Comparison of ENCODE assay signal across 8 cellular contexts in genomic region chr2:121649652-121650553, GRCh38. TPM values are rescaled to one million over a fixed set of nuclear protein-coding genes. Genes with fewer than 3 reads are reported as not detected.
A peak's percentile ranks its signal among the peaks of the same experiment; 100 is the strongest.
DNase-seq lines count a peak whose midpoint lies in the region; ATAC-seq and TF ChIP-seq lines count a peak whose summit lies in the region.

No MANE protein-coding gene starts in this region.

- peak overlapping the region; percentile 97 for H3K4me3 Mint-ChIP-seq in osteocyte (ENCODE audit: unreplicated experiment)

- H3K9me3 ChIP-seq in SK-N-SH (no peaks in the 10 kb centered on the region), thymus (ENCODE audit: control insufficient read depth) (no peaks in the 10 kb centered on the region)

- H3K4me3 ChIP-seq in GM08714 (ENCODE audit: low read length) (peak overlapping the region; percentile 93), SK-N-SH (ENCODE audit: low read depth in 2 of 2, low read length in 1 of 2) (peak overlapping the region; percentile 78 to 86), thymus (ENCODE audit: low read length) (peak overlapping the region; percentile 97)

- peaks cover 35% of the 10 kb centered on the region for H3K4me1 Mint-ChIP-seq in osteocyte (ENCODE audit: unreplicated experiment)

- H2AFZ ChIP-seq in SK-N-SH (ENCODE audit: low read depth) = peak overlapping the region; percentile 95

- TF ChIP-seq EP300 in SK-N-SH (IDR thresholded peaks at IDR 0.05; ENCODE audit: borderline replicate concordance in 1 of 2, low read depth in 1 of 2, low read length in 1 of 2) = peak in 1 of 2 experiments; percentile 28; a peak in 1 of 4 replicates

- H3K27me3 ChIP-seq in SK-N-SH (ENCODE audit: insufficient read depth) (no peaks in the 10 kb centered on the region), thymus (ENCODE audit: control insufficient read depth, insufficient read depth) (no peaks in the 10 kb centered on the region)

- TF ChIP-seq CTCF in SK-N-SH (IDR thresholded peaks at IDR 0.05) (no peak), osteocyte (IDR thresholded peaks at IDR 0.05) (no peak)

- 0% methylated on average over 31 of the region's 51 CpGs for WGBS in SK-N-SH (ENCODE audit: low lambda C conversion rate)
- WGBS in thymus = under 1% methylated on average over 51 of the region's 51 CpGs

- H3K27ac ChIP-seq in SK-N-SH (ENCODE audit: low read depth in 2 of 2, low read length in 1 of 2) (peak overlapping the region; percentile 95 to 98), thymus (ENCODE audit: low read depth) (peak overlapping the region; percentile 94)

- peak; percentile 72 for DNase-seq in NCI-H1092 (lab: John Stamatoyannopoulos, UW)
- DNase-seq in SK-N-SH = peak; percentile 76
- peak; percentile 80 to 86 for DNase-seq in activated naive CD4-positive, alpha-beta T cell treated with anti-CD3 and anti-CD28 coated beads, Interleukin-2, amount 50 U/mL, for 72 hours (ENCODE audit: low spot score in 2 of 2)
- DNase-seq in head of caudate nucleus = peak; percentile 79 to 96 (median 90)
- peak; percentile 92 for DNase-seq in osteocyte (ENCODE audit: extremely low spot score, unreplicated experiment)

- peaks cover 4 to 5% of the 10 kb centered on the region in 2 experiments; a peak in 2 of 4 replicates for H3K4me1 ChIP-seq in SK-N-SH (ENCODE audit: control insufficient read depth in 1 of 2, insufficient read depth in 2 of 2, low read depth in 1 of 2, low read length in 1 of 2)
- peaks cover 18% of the 10 kb centered on the region for H3K4me1 ChIP-seq in thymus (ENCODE audit: control insufficient read depth, insufficient read depth, low read length)

- peaks cover 79% of the 10 kb centered on the region for H3K79me2 ChIP-seq in SK-N-SH (ENCODE audit: insufficient read depth)

- H3K4me2 ChIP-seq in SK-N-SH = peak overlapping the region; percentile 84

- CTCF ChIA-PET in SK-N-SH (lab: Yijun Ruan, JAX) = interaction anchor here (0.6 to 1.6 kb wide), 8 partner anchors 9 to 119 kb away, joined by 3 to 5 read pairs (median 3); partner anchors contain the start of gene RNU4ATAC

- intact Hi-C loops in head of caudate nucleus (cut with DNase I) = loop anchor here (2.0 kb wide), 1 partner anchor 119 kb away; the partner anchor contains the start of gene RNU4ATAC

- H3K36me3 Mint-ChIP-seq in activated naive CD4-positive, alpha-beta T cell treated with anti-CD3 and anti-CD28 coated beads, Interleukin-2, amount 50 U/mL, for 72 hours = peaks cover 27 to 51% of the 10 kb centered on the region in 2 donors
- peaks cover 3% of the 10 kb centered on the region for H3K36me3 Mint-ChIP-seq in osteocyte (ENCODE audit: unreplicated experiment)

- no peaks in the 10 kb centered on the region for H3K9me2 ChIP-seq in SK-N-SH

- TF ChIP-seq RAD21 in SK-N-SH (IDR thresholded peaks at IDR 0.05; ENCODE audit: low read length) = no peak; the same call in 1 of the 2 replicates

- H3K36me3 ChIP-seq in SK-N-SH (replicated peaks in 1 of 2; ENCODE audit: control insufficient read depth in 1 of 2, insufficient read depth in 2 of 2, low read length in 1 of 2) (peaks cover 2 to 7% of the 10 kb centered on the region in 2 experiments), thymus (ENCODE audit: control insufficient read depth, insufficient read depth) (no peaks in the 10 kb centered on the region)

- H3K9me3 Mint-ChIP-seq in activated naive CD4-positive, alpha-beta T cell treated with anti-CD3 and anti-CD28 coated beads, Interleukin-2, amount 50 U/mL, for 72 hours = peaks cover 3 to 7% of the 10 kb centered on the region in 2 donors
- no peaks in the 10 kb centered on the region for H3K9me3 Mint-ChIP-seq in osteocyte (ENCODE audit: unreplicated experiment)

- peak; percentile 47 for ATAC-seq in HG02610 (IDR thresholded peaks at IDR 0.05; ENCODE audit: unreplicated experiment)
- peak; percentile 65 to 70 for ATAC-seq in activated naive CD4-positive, alpha-beta T cell treated with anti-CD3 and anti-CD28 coated beads, Interleukin-2, amount 50 U/mL, for 72 hours

- peak overlapping the region; percentile 84 for H3K9ac ChIP-seq in SK-N-SH

- no peaks in the 10 kb centered on the region for H3K27me3 Mint-ChIP-seq in osteocyte (ENCODE audit: unreplicated experiment)

- POLR2A ChIA-PET in SK-N-SH (lab: Yijun Ruan, JAX) = interaction anchor here (0.6 to 3.5 kb wide), 10 partner anchors 9 to 567 kb away, joined by 3 to 38 read pairs (median 4); partner anchors contain the start of gene RNU4ATAC

- peak overlapping the region; percentile 97 to 100 for H3K27ac Mint-ChIP-seq in activated naive CD4-positive, alpha-beta T cell treated with anti-CD3 and anti-CD28 coated beads, Interleukin-2, amount 50 U/mL, for 72 hours
- peak overlapping the region; percentile 100 for H3K27ac Mint-ChIP-seq in osteocyte (ENCODE audit: unreplicated experiment)

- peaks cover 2% of the 10 kb centered on the region; the same call in 1 of the 2 replicates for H4K20me1 ChIP-seq in SK-N-SH (ENCODE audit: insufficient read depth)

- peaks cover 5% of the 10 kb centered on the region for H3F3A ChIP-seq in SK-N-SH (replicated peaks; ENCODE audit: insufficient read depth)

TF ChIP-seq in SK-N-SH, 30 proteins besides CTCF, POLR2A, EP300 and RAD21 (continues in another document):
- no peak for TF ChIP-seq YY1 (IDR thresholded peaks at IDR 0.05; ENCODE audit: low read depth)
- no peak for TF ChIP-seq TEAD4 (IDR thresholded peaks at IDR 0.05; ENCODE audit: borderline replicate concordance, insufficient read depth)
- TF ChIP-seq MEF2A (IDR thresholded peaks at IDR 0.05; ENCODE audit: borderline replicate concordance, low read depth) = no peak
- no peak for TF ChIP-seq RXRA (IDR thresholded peaks at IDR 0.05; ENCODE audit: borderline replicate concordance, low read depth)
- TF ChIP-seq POLR2AphosphoS5 (IDR thresholded peaks at IDR 0.05; ENCODE audit: low read depth, low read length) = peak; percentile 67; the same call in 1 of the 2 replicates
- no peak for TF ChIP-seq JUND (IDR thresholded peaks at IDR 0.05)
- no peak for TF ChIP-seq GATA2 (CRISPR knock-in tag; IDR thresholded peaks at IDR 0.05)
- peak; percentile 64; the same call in 1 of the 2 replicates for TF ChIP-seq FOXM1 (IDR thresholded peaks at IDR 0.05; ENCODE audit: low read depth)
- TF ChIP-seq MXI1 (IDR thresholded peaks at IDR 0.05; ENCODE audit: low read depth, low read length) = peak; percentile 85
- no peak for TF ChIP-seq SMC3 (IDR thresholded peaks at IDR 0.05; ENCODE audit: low read depth, low read length)
- peak; percentile 32; the same call in 1 of the 2 replicates for TF ChIP-seq TAF1 (IDR thresholded peaks at IDR 0.05; ENCODE audit: borderline replicate concordance, low read depth, low read length)
- TF ChIP-seq ELF1 (IDR thresholded peaks at IDR 0.05) = peak; percentile 84
- TF ChIP-seq IRF3 (IDR thresholded peaks at IDR 0.05; ENCODE audit: low read depth, low read length) = no peak
- no peak for TF ChIP-seq NFIC (IDR thresholded peaks at IDR 0.05; ENCODE audit: borderline replicate concordance)
- peak; percentile 71 for TF ChIP-seq SIN3A (IDR thresholded peaks at IDR 0.05; ENCODE audit: borderline replicate concordance, low read depth, low read length)
- TF ChIP-seq, protein P1, sequence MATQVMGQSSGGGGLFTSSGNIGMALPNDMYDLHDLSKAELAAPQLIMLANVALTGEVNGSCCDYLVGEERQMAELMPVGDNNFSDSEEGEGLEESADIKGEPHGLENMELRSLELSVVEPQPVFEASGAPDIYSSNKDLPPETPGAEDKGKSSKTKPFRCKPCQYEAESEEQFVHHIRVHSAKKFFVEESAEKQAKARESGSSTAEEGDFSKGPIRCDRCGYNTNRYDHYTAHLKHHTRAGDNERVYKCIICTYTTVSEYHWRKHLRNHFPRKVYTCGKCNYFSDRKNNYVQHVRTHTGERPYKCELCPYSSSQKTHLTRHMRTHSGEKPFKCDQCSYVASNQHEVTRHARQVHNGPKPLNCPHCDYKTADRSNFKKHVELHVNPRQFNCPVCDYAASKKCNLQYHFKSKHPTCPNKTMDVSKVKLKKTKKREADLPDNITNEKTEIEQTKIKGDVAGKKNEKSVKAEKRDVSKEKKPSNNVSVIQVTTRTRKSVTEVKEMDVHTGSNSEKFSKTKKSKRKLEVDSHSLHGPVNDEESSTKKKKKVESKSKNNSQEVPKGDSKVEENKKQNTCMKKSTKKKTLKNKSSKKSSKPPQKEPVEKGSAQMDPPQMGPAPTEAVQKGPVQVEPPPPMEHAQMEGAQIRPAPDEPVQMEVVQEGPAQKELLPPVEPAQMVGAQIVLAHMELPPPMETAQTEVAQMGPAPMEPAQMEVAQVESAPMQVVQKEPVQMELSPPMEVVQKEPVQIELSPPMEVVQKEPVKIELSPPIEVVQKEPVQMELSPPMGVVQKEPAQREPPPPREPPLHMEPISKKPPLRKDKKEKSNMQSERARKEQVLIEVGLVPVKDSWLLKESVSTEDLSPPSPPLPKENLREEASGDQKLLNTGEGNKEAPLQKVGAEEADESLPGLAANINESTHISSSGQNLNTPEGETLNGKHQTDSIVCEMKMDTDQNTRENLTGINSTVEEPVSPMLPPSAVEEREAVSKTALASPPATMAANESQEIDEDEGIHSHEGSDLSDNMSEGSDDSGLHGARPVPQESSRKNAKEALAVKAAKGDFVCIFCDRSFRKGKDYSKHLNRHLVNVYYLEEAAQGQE (IDR thresholded peaks at IDR 0.05; ENCODE audit: low read depth, low read length) = no peak
- TF ChIP-seq TCF12 (IDR thresholded peaks at IDR 0.05) = no peak
- TF ChIP-seq RCOR1 (IDR thresholded peaks at IDR 0.05; ENCODE audit: low read length) = no peak
- TF ChIP-seq FOXJ3 (CRISPR knock-in tag; IDR thresholded peaks at IDR 0.05) = peak; percentile 70; the same call in 1 of the 2 replicates

RNA-seq across cellular contexts. Expression of gene CLASP1, which starts 0.6 kb away (rescaled TPM):
- polyA plus RNA-seq in SK-N-SH (2012; rRNA removed) (4.9 TPM in 2 replicates), thymus (11.6 TPM)
- polyA plus RNA-seq in SK-N-SH (2012; cell fraction: cytosol; rRNA removed) = 5.6 and 6.0 TPM in 2 replicates
- polyA plus RNA-seq in SK-N-SH (2012; cell fraction: nucleus; rRNA removed) = 17.3 and 19.0 TPM in 2 replicates
- 10 to 100 TPM; 82.3 to 98.6 TPM for total RNA-seq in activated naive CD4-positive, alpha-beta T cell treated with anti-CD3 and anti-CD28 coated beads, Interleukin-2, amount 50 U/mL, for 72 hours
- 59.9 and 62.4 TPM in 2 replicates for total RNA-seq in osteocyte

Comparison
In these comparisons a context has a peak if more than half of its experiments do, and no peak if none do; other contexts are left out.
1. Peak in every context shown above with its lines: DNase-seq, ATAC-seq, H3K4me3 ChIP-seq and H3K27ac ChIP-seq.